8 cellular contexts compared by ENCODE assay signal in genomic region chr12:124938606-124939427, GRCh38. TPM values are rescaled to one million over a fixed set of nuclear protein-coding genes. Genes with fewer than 3 reads are reported as not detected.
DNase-seq lines count a peak whose midpoint lies in the region; ATAC-seq and TF ChIP-seq lines count a peak whose summit lies in the region.

No MANE protein-coding gene starts in this region.

- no peaks in the 10 kb centered on the region for H3K27me3 Mint-ChIP-seq in CD4-positive, alpha-beta T cell

- peaks cover 4% of the 10 kb centered on the region for H3K36me3 Mint-ChIP-seq in CD4-positive, alpha-beta T cell (ENCODE audit: low read depth)

- POLR2A ChIA-PET in CD4-positive, alpha-beta T cell (lab: Charles Lee) = interaction anchor here (0.6 to 9.8 kb wide), 7 partner anchors 11 to 126 kb away, joined by 3 to 538 read pairs (median 57); partner anchors contain the start of genes BRI3BP and UBC

- H3K9me3 Mint-ChIP-seq in CD4-positive, alpha-beta T cell = no peaks in the 10 kb centered on the region

- peaks cover 33% of the 10 kb centered on the region for H3K4me1 ChIP-seq in osteoblast (ENCODE audit: insufficient read depth, low read length)

- H3K79me2 ChIP-seq in osteoblast (ENCODE audit: insufficient read depth, low read length) = no peaks in the 10 kb centered on the region

- CTCF ChIA-PET in CD4-positive, alpha-beta T cell (lab: Charles Lee) = interaction anchor here (0.9 to 8.3 kb wide), 6 partner anchors 12 to 41 kb away, joined by 4 to 213 read pairs (median 24); partner anchors contain the start of gene UBC

- H2AFZ ChIP-seq in osteoblast (ENCODE audit: low read length) = peak overlapping the region; percentile 70

- H3K4me2 ChIP-seq in osteoblast (ENCODE audit: insufficient read depth, low read length) = peak overlapping the region; percentile 88

- no peaks in the 10 kb centered on the region for H3K9me3 ChIP-seq in CD4-positive, alpha-beta T cell (ENCODE audit: control insufficient read depth, low read length)
- H3K9me3 ChIP-seq in osteoblast (ENCODE audit: low read depth, low read length) = no peaks in the 10 kb centered on the region

- H3K4me3 ChIP-seq in osteoblast (ENCODE audit: insufficient read depth, low read length) = peak overlapping the region; percentile 68

- intact Hi-C loops in CD4-positive, alpha-beta T cell (cut with DNase I, micrococcal nuclease) = loop anchor here (1.0 kb wide), 3 partner anchors 11 to 25 kb away; partner anchors contain the start of gene UBC (in 1 of the 2)

- H3K36me3 ChIP-seq in osteoblast (ENCODE audit: insufficient read depth, low read length) = peaks cover 4% of the 10 kb centered on the region

- ATAC-seq in CD4-positive, alpha-beta T cell (ENCODE audit: poor library complexity) = peak; percentile 58
- ATAC-seq in GM21367 (IDR thresholded peaks at IDR 0.05; ENCODE audit: unreplicated experiment) = peak; percentile 33

- no peaks in the 10 kb centered on the region for H3K27me3 ChIP-seq in CD4-positive, alpha-beta T cell (ENCODE audit: control insufficient read depth, insufficient read depth, low read length)
- no peaks in the 10 kb centered on the region for H3K27me3 ChIP-seq in osteoblast (ENCODE audit: insufficient read depth, low read length)

- peaks cover 5% of the 10 kb centered on the region for H3K4me1 Mint-ChIP-seq in CD4-positive, alpha-beta T cell (ENCODE audit: low read depth)

- DNase-seq in CD4-positive, alpha-beta T cell = peak; percentile 34 to 56 (median 42)
- DNase-seq in HS-5 (ENCODE audit: low read depth) (peak; percentile 49), fibroblast of the conjunctiva (ENCODE audit: low read depth) (peak; percentile 92), osteoblast (ENCODE audit: insufficient read length, low spot score, missing footprints) (no peak), NCI-H2081 treated with DMSO at 0.1 percent for 48 hours (lab: John Stamatoyannopoulos, UW) (no peak), hypothalamus (lab: John Stamatoyannopoulos, UW) (no peak)
- peak; percentile 79 for DNase-seq in activated CD8-positive, alpha-beta memory T cell treated with anti-CD3 and anti-CD28 coated beads, Interleukin-2, amount 50 U/mL, for 48 hours

- no peak overlapping the region for H3K4me3 Mint-ChIP-seq in CD4-positive, alpha-beta T cell

- no peak overlapping the region for H3K27ac Mint-ChIP-seq in CD4-positive, alpha-beta T cell

- peak overlapping the region; percentile 61 for H3K27ac ChIP-seq in CD4-positive, alpha-beta T cell (ENCODE audit: low read depth, low read length)
- peak overlapping the region; percentile 89 for H3K27ac ChIP-seq in osteoblast (ENCODE audit: low read depth, low read length)

- peaks cover 6% of the 10 kb centered on the region for H4K20me1 ChIP-seq in osteoblast (ENCODE audit: insufficient read depth, low read length)

- peak; percentile 74 for TF ChIP-seq CTCF in CD4-positive, alpha-beta T cell (IDR thresholded peaks at IDR 0.05)
- TF ChIP-seq CTCF in osteoblast (IDR thresholded peaks at IDR 0.05; ENCODE audit: extremely low read depth, low read depth, low read length) = peak; percentile 33

RNA-seq across cellular contexts. Expression of gene UBC, which starts 24.4 kb away (rescaled TPM):
- total RNA-seq in CD4-positive, alpha-beta T cell = 1,000 to 10,000 TPM; 1,389 to 1,410 TPM
- total RNA-seq in osteoblast = 1,904 and 1,975 TPM in 2 replicates

RNA-seq across cellular contexts. Expression of gene DHX37, which starts 50.1 kb away (rescaled TPM):
- total RNA-seq in CD4-positive, alpha-beta T cell = 10 to 100 TPM; 30.8 to 31.0 TPM
- 14.1 and 16.6 TPM in 2 replicates for total RNA-seq in osteoblast

RNA-seq across cellular contexts. Expression of gene BRI3BP, which starts 54.6 kb away (rescaled TPM):
- total RNA-seq in CD4-positive, alpha-beta T cell = 1 to 10 TPM; 1.6 TPM
- 2.1 and 2.2 TPM in 2 replicates for total RNA-seq in osteoblast

Comparison
In these comparisons a context has a peak if more than half of its experiments do, and no peak if none do; other contexts are left out.
1. DNase-seq: peak in CD4-positive, alpha-beta T cell (10 of 10), HS-5 (single experiment), activated CD8-positive, alpha-beta memory T cell treated with anti-CD3 and anti-CD28 coated beads, Interleukin-2, amount 50 U/mL, for 48 hours (single experiment) and fibroblast of the conjunctiva (single experiment); none in osteoblast (single experiment), NCI-H2081 treated with DMSO at 0.1 percent for 48 hours (single experiment) and hypothalamus (0 of 51).